In genomic region chr1:243796016-243796415, GRCh38 we compare ENCODE assay signal across 19 cellular contexts.
"Had no signal": no experiment of that assay in that cellular context is flagged by ENCODE, and none has a peak within 500 bp of the region (broad histone marks: within the 10 kb centered on the region; RNA-seq: fewer than 3 reads in every experiment).

No MANE protein-coding gene starts in this region.

- ATAC-seq: effector memory CD8-positive, alpha-beta T cell; left ventricle myocardium superior; lower lobe of right lung; naive thymus-derived CD8-positive, alpha-beta T cell; pancreas; right lobe of liver; stimulated activated naive B cell treated with anti-CD40 and anti-IgM and Interleukin-4, amounts not matched to agents 10 μg/mL and 1 μg/mL and 100 μg/mL, for 72 hours had no signal

- DNase-seq: cortex of kidney; effector memory CD8-positive, alpha-beta T cell; erythroblast; esophagus squamous epithelium; hypothalamus; immature natural killer cell; islet precursor cell; kidney glomerular epithelial cell; left ventricle myocardium superior; lower lobe of right lung; naive thymus-derived CD8-positive, alpha-beta T cell; nephron progenitor cell; occipital lobe; pancreas; right lobe of liver; small intestine; stimulated activated CD4-positive, alpha-beta T cell treated with anti-CD3 and anti-CD28 coated beads, Interleukin-15, amount 100 ng/mL, for 24 hours; stimulated activated CD4-positive, alpha-beta T cell treated with anti-CD3 and anti-CD28 coated beads, Interleukin-2, amount 100 ng/mL, for 48 hours; stimulated activated naive B cell treated with anti-CD40 and anti-IgM and Interleukin-4, amounts not matched to agents 10 μg/mL and 1 μg/mL and 100 μg/mL, for 72 hours had no signal
